ENCODE assay signal across 9 cellular contexts in the genomic region with DNA sequence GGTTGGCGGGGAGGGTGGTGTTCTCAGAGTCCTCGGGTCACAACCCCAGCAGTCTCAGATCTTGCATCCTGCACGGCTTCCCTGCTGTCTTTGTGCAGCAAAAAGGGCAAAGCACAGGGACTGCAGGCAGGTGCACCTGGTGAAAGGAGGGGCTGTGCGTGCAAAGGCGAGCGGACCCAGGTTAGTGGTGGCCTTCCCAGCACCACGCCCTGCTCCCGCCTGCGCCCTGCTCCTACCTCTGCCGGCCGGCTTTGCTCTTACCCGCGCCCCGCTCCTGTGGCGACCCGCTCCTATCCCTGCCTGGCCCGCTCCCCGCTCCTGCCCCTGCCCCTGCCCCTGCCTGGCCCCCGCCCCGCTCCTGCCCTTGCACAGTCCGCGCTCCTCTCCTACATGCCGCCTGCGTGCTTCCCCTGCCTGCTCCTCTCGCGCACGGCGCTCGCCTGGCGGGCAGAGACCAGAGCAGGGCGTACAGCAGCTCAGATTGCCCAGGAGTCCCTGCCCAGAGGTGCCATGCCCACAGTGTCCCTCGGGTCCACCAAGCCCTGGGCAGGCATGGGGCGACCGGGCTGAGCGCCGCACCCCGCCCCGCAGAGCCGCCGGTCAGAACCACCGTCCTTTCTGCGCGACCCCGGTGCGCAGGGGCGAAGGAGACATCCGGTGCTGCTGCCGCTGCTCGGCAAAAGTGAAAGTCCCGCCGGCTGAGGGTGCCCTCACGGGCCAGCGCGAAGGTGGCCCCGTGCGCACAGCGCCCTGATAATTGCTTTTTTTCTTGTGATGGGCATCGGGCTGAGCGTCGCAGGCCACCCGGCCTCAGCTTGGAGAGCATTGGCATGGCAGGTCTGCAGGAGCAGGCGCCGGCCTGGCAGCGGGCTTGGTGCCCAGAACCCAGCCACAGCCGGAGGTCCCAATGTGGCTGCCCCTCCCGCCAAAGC. TPM values are rescaled to one million over a fixed set of nuclear protein-coding genes. Genes with fewer than 3 reads are reported as not detected.
A peak's percentile ranks its signal among the peaks of the same experiment; 100 is the strongest.
DNase-seq lines count a peak whose midpoint lies in the region; ATAC-seq and TF ChIP-seq lines count a peak whose summit lies in the region.
"Not testable (repeated sequence)": the region's sequence is repeated elsewhere in the genome, so short reads cannot be mapped to it uniquely, and the experiment has no call there.
"Had no signal": no experiment of that assay in that cellular context is flagged by ENCODE, and none has a peak within 500 bp of the region (broad histone marks: within the 10 kb centered on the region; RNA-seq: fewer than 3 reads in every experiment).

No MANE protein-coding gene starts in this region.

- H3K9me3 ChIP-seq in SU-DHL-6 (ENCODE audit: insufficient read depth, low read length); liver (ENCODE audit: control insufficient read depth in 4 of 4, low read length in 3 of 4): not testable (repeated sequence)

- not testable (repeated sequence) for H3K9me2 ChIP-seq in SU-DHL-6 (replicated peaks; ENCODE audit: insufficient read depth, low read length)

- not testable (repeated sequence) for H2AFZ ChIP-seq in SU-DHL-6 (ENCODE audit: low read depth, low read length, severe bottlenecking)

- not testable (repeated sequence) for H3K9ac ChIP-seq in SU-DHL-6 (ENCODE audit: low read length); liver (ENCODE audit: low read depth in 1 of 2, low read length in 2 of 2)

- not testable (repeated sequence) for H3K27me3 ChIP-seq in SU-DHL-6 (ENCODE audit: low read length); liver (ENCODE audit: control insufficient read depth in 4 of 4, insufficient read depth in 4 of 4, low read length in 3 of 4)

- not testable (repeated sequence) for H3K27me3 Mint-ChIP-seq in activated T-helper 1 cell treated with anti-CD3 and anti-CD28 coated beads, Interleukin-12 subunit alpha, Interleukin-12 subunit beta, Interleukin-2, Interleukin-4 antibody, amounts not matched to agents 30 ng/mL and 10 ng/mL and 1 ng/mL, durations not matched to agents 14 hours and 24 hours and 36 hours (ENCODE audit: insufficient read depth); effector memory CD8-positive, alpha-beta T cell

- H3K4me1 Mint-ChIP-seq in activated T-helper 1 cell treated with anti-CD3 and anti-CD28 coated beads, Interleukin-12 subunit alpha, Interleukin-12 subunit beta, Interleukin-2, Interleukin-4 antibody, amounts not matched to agents 30 ng/mL and 10 ng/mL and 1 ng/mL, durations not matched to agents 14 hours and 24 hours and 36 hours (ENCODE audit: low read depth); effector memory CD8-positive, alpha-beta T cell (ENCODE audit: low read depth in 2 of 2): not testable (repeated sequence)

- not testable (repeated sequence) for TF ChIP-seq RAD21 in liver (IDR thresholded peaks at IDR 0.05)

- not testable (repeated sequence) for TF ChIP-seq CTCF in AG09309 (IDR thresholded peaks at IDR 0.05; ENCODE audit: control insufficient read depth, insufficient read depth, low read depth, low read length, missing control alignments); SU-DHL-6 (IDR thresholded peaks at IDR 0.05; ENCODE audit: insufficient read depth, low read length, poor library complexity, severe bottlenecking); liver (IDR thresholded peaks at IDR 0.05; ENCODE audit: low read depth, low read length, missing input control)

- not testable (repeated sequence) for H3K27ac Mint-ChIP-seq in activated T-helper 1 cell treated with anti-CD3 and anti-CD28 coated beads, Interleukin-12 subunit alpha, Interleukin-12 subunit beta, Interleukin-2, Interleukin-4 antibody, amounts not matched to agents 30 ng/mL and 10 ng/mL and 1 ng/mL, durations not matched to agents 14 hours and 24 hours and 36 hours; effector memory CD8-positive, alpha-beta T cell

- not testable (repeated sequence) for DNase-seq in AG09309 (ENCODE audit: low read depth)
- DNase-seq in activated T-helper 1 cell treated with anti-CD3 and anti-CD28 coated beads, Interleukin-12 subunit alpha, Interleukin-12 subunit beta, Interleukin-2, Interleukin-4 antibody, amounts not matched to agents 30 ng/mL and 10 ng/mL and 1 ng/mL, durations not matched to agents 14 hours and 24 hours and 36 hours (ENCODE audit: low spot score), result peak; percentile 30
- DNase-seq in effector memory CD8-positive, alpha-beta T cell, result peak; percentile 14 to 38 (median 15)
- peak; percentile 37 to 55 for DNase-seq in stimulated activated CD4-positive, alpha-beta T cell treated with anti-CD3 and anti-CD28 coated beads, Interleukin-2, amount 100 ng/mL, for 24 hours

- peak overlapping the region; percentile 53 for H3K4me3 Mint-ChIP-seq in activated T-helper 1 cell treated with anti-CD3 and anti-CD28 coated beads, Interleukin-12 subunit alpha, Interleukin-12 subunit beta, Interleukin-2, Interleukin-4 antibody, amounts not matched to agents 30 ng/mL and 10 ng/mL and 1 ng/mL, durations not matched to agents 14 hours and 24 hours and 36 hours
- peak overlapping the region; percentile 75 to 76 for H3K4me3 Mint-ChIP-seq in effector memory CD8-positive, alpha-beta T cell

- intact Hi-C loops in activated T-helper 1 cell treated with anti-CD3 and anti-CD28 coated beads, Interleukin-12 subunit alpha, Interleukin-12 subunit beta, Interleukin-2, Interleukin-4 antibody, amounts not matched to agents 30 ng/mL and 10 ng/mL and 1 ng/mL, durations not matched to agents 14 hours and 24 hours and 36 hours (cut with micrococcal nuclease), result not testable (repeated sequence)

- not testable (repeated sequence) for H3F3A ChIP-seq in SU-DHL-6 (ENCODE audit: insufficient read depth)

- H3K4me1 ChIP-seq in liver (ENCODE audit: control insufficient read depth in 4 of 4, insufficient read depth in 4 of 4, low read length in 3 of 4), result not testable (repeated sequence)

- not testable (repeated sequence) for H4K20me1 ChIP-seq in SU-DHL-6 (ENCODE audit: low read depth, low read length)

- not testable (repeated sequence) for H3K36me3 Mint-ChIP-seq in activated T-helper 1 cell treated with anti-CD3 and anti-CD28 coated beads, Interleukin-12 subunit alpha, Interleukin-12 subunit beta, Interleukin-2, Interleukin-4 antibody, amounts not matched to agents 30 ng/mL and 10 ng/mL and 1 ng/mL, durations not matched to agents 14 hours and 24 hours and 36 hours (ENCODE audit: low read depth); effector memory CD8-positive, alpha-beta T cell (ENCODE audit: insufficient read depth)

- not testable (repeated sequence) for H3K9me3 Mint-ChIP-seq in activated T-helper 1 cell treated with anti-CD3 and anti-CD28 coated beads, Interleukin-12 subunit alpha, Interleukin-12 subunit beta, Interleukin-2, Interleukin-4 antibody, amounts not matched to agents 30 ng/mL and 10 ng/mL and 1 ng/mL, durations not matched to agents 14 hours and 24 hours and 36 hours; effector memory CD8-positive, alpha-beta T cell

- H3K79me2 ChIP-seq in SU-DHL-6 (ENCODE audit: insufficient read depth, low read length), result not testable (repeated sequence)

- 9% methylated on average over 39 of the region's 66 CpGs for WGBS in liver

- H3K36me3 ChIP-seq in SU-DHL-6 (ENCODE audit: low read length); liver (ENCODE audit: control insufficient read depth in 4 of 4, insufficient read depth in 3 of 4, low read depth in 1 of 4, low read length in 3 of 4): not testable (repeated sequence)

- peak overlapping the region; percentile 39 for H3K4me2 ChIP-seq in SU-DHL-6 (ENCODE audit: low read depth, low read length, poor library complexity, severe bottlenecking)

- peak; percentile 23 for ATAC-seq in GM18868 (IDR thresholded peaks at IDR 0.05; ENCODE audit: unreplicated experiment)
- peak; percentile 46 for ATAC-seq in HG03159 (IDR thresholded peaks at IDR 0.05; ENCODE audit: unreplicated experiment)
- ATAC-seq in effector memory CD8-positive, alpha-beta T cell (replicated peaks), result peak; percentile 76

- peak overlapping the region; percentile 50 for H3K4me3 ChIP-seq in AG09309 (ENCODE audit: control insufficient read depth, low read depth, low read length)
- H3K4me3 ChIP-seq in SU-DHL-6 (ENCODE audit: insufficient read depth, low read length, poor library complexity, severe bottlenecking), result not testable (repeated sequence)
- H3K4me3 ChIP-seq in liver (ENCODE audit: low read depth in 1 of 3, low read length in 3 of 3), result peak overlapping the region; percentile 23 to 63 (median 51)

- not testable (repeated sequence) for H3K27ac ChIP-seq in SU-DHL-6 (ENCODE audit: low read depth, low read length); liver (ENCODE audit: low read depth in 1 of 2, low read length in 2 of 2)

RNA-seq across cellular contexts. Expression of gene PROP1, which starts 52.0 kb away (rescaled TPM):
- not detected in 2 replicates for total RNA-seq in activated T-helper 1 cell treated with anti-CD3 and anti-CD28 coated beads, Interleukin-12 subunit alpha, Interleukin-12 subunit beta, Interleukin-2, Interleukin-4 antibody, amounts not matched to agents 30 ng/mL and 10 ng/mL and 1 ng/mL, durations not matched to agents 14 hours and 24 hours and 36 hours
- not detected for total RNA-seq in liver
- not detected for polyA plus RNA-seq in liver
- total RNA-seq: mucosa of gallbladder had no signal

Comparison
In these comparisons a context has a peak if more than half of its experiments do, and no peak if none do; other contexts are left out.
1. ATAC-seq: peak in every context shown above with its lines; median percentile 76 in effector memory CD8-positive, alpha-beta T cell; 46 in HG03159; 23 in GM18868.